Comparison of ENCODE assay signal across 1 cellular context in the genomic region with DNA sequence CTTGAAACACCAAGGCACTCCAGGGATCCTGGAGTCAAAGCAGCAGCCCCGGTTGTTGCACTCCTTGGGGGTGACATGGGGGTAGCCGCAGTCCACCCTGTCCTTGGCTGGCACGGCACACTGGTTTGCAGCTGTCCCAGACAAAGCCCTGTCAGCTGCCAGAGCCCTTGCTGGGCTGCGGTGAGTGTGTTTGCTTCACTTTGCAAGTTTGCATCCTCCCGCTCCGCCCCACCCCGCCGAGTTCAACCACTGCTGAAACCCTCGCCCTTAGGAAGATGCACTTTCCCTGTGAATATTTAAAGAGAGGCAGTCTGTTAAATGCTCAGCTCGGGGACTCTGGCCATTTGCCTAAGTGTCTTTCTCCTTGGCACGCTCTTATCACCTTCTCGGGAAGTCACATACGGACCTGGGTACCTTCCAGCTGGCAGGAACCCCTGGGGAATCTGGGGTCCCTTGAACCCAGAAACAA.
TF ChIP-seq lines count a peak whose summit lies in the region.

No MANE protein-coding gene starts in this region.

TF ChIP-seq in H1, 55 proteins besides CTCF, POLR2A, EP300 and RAD21:
- TF ChIP-seq GABPA (IDR thresholded peaks at IDR 0.05; ENCODE audit: borderline replicate concordance, insufficient read depth, low read length) (0 out of 2 replicates have a peak, but pooled peaks have one; percentile 22), PHF8 (conservative IDR thresholded peaks at IDR 0.05; ENCODE audit: low read depth, low read length) (no peak), CBX5 (IDR thresholded peaks at IDR 0.05; ENCODE audit: low read depth, low read length) (no peak)
